8 cellular contexts compared by ENCODE assay signal in genomic region chr1:156741613-156741983, GRCh38. TPM values are rescaled to one million over a fixed set of nuclear protein-coding genes. Genes with fewer than 3 reads are reported as not detected.
DNase-seq lines count a peak whose midpoint lies in the region; ATAC-seq and TF ChIP-seq lines count a peak whose summit lies in the region.

No MANE protein-coding gene starts in this region.

- TF ChIP-seq EP300 in transverse colon (IDR thresholded peaks at IDR 0.05; ENCODE audit: low read depth), result no peak

- H3K27ac ChIP-seq in liver (ENCODE audit: low read depth in 1 of 2, low read length in 2 of 2), result peak overlapping the region; percentile 78 to 83
- H3K27ac ChIP-seq in transverse colon, result peak overlapping the region; percentile 76 to 89 (median 84)

- no peak for DNase-seq in activated T-cell treated with anti-CD3 and anti-CD28 coated beads, Interleukin-2, amount 50 U/mL, for 24 hours
- DNase-seq in activated T-cell treated with anti-CD3 and anti-CD28 coated beads for 4 hours (no peak), transverse colon (no peak), dermis blood vessel endothelial cell (no peak), KG1 (lab: John Stamatoyannopoulos, UW) (no peak)

- peak overlapping the region; percentile 98 for H3K4me3 Mint-ChIP-seq in activated T-cell treated with anti-CD3 and anti-CD28 coated beads, Interleukin-2, amount 50 U/mL, for 24 hours
- peak overlapping the region; percentile 95 for H3K4me3 Mint-ChIP-seq in activated naive CD8-positive, alpha-beta T cell

- TF ChIP-seq RAD21 in liver (IDR thresholded peaks at IDR 0.05), result no peak

- H3K4me1 ChIP-seq in liver (ENCODE audit: control insufficient read depth in 4 of 4, insufficient read depth in 4 of 4, low read length in 3 of 4), result peaks cover 3 to 34% (median 26%) of the 10 kb centered on the region in 4 donors
- H3K4me1 ChIP-seq in transverse colon, result peaks cover 17 to 34% (median 22%) of the 10 kb centered on the region in 4 donors

- TF ChIP-seq POLR2A in transverse colon (IDR thresholded peaks at IDR 0.05), result no peak

- H3K4me3 ChIP-seq in liver (ENCODE audit: low read depth in 1 of 3, low read length in 3 of 3) (peak overlapping the region; percentile 20 to 37 (median 30)), transverse colon (peak overlapping the region in 2 of 4 donors; percentile 1 to 90)

- peaks cover 61% of the 10 kb centered on the region for H3K4me1 Mint-ChIP-seq in activated T-cell treated with anti-CD3 and anti-CD28 coated beads, Interleukin-2, amount 50 U/mL, for 24 hours (ENCODE audit: low read depth)
- H3K4me1 Mint-ChIP-seq in activated naive CD8-positive, alpha-beta T cell (ENCODE audit: low read depth), result peaks cover 38% of the 10 kb centered on the region

- no peaks in the 10 kb centered on the region for H3K9me3 Mint-ChIP-seq in activated T-cell treated with anti-CD3 and anti-CD28 coated beads, Interleukin-2, amount 50 U/mL, for 24 hours
- no peaks in the 10 kb centered on the region for H3K9me3 Mint-ChIP-seq in activated naive CD8-positive, alpha-beta T cell (ENCODE audit: low read depth)

- no peak overlapping the region for H3K9ac ChIP-seq in liver (ENCODE audit: low read depth in 1 of 2, low read length in 2 of 2)

- in situ Hi-C loops in transverse colon (cut with MboI; ENCODE audit: low pct_ligation_motif_present in 1 of 4, low pct_unique_long_range_greater_than_20kb in 1 of 4, low sequenced_read_pairs in 3 of 4), result no loop called here

- no peaks in the 10 kb centered on the region for H3K27me3 ChIP-seq in liver (ENCODE audit: control insufficient read depth in 4 of 4, insufficient read depth in 4 of 4, low read length in 3 of 4)
- H3K27me3 ChIP-seq in transverse colon, result no peaks in the 10 kb centered on the region

- intact Hi-C loops in transverse colon (cut with DNase I; ENCODE audit: low total_unique reads), result no loop called here

- H3K36me3 ChIP-seq in liver (ENCODE audit: control insufficient read depth in 4 of 4, insufficient read depth in 3 of 4, low read depth in 1 of 4, low read length in 3 of 4), result peaks cover 8 to 36% (median 26%) of the 10 kb centered on the region in 4 donors
- peaks cover 0 to 14% (median 4%) of the 10 kb centered on the region in 4 donors for H3K36me3 ChIP-seq in transverse colon

- H3K27me3 Mint-ChIP-seq in activated T-cell treated with anti-CD3 and anti-CD28 coated beads, Interleukin-2, amount 50 U/mL, for 24 hours, result no peaks in the 10 kb centered on the region
- H3K27me3 Mint-ChIP-seq in activated naive CD8-positive, alpha-beta T cell, result no peaks in the 10 kb centered on the region

- H3K27ac Mint-ChIP-seq in activated T-cell treated with anti-CD3 and anti-CD28 coated beads, Interleukin-2, amount 50 U/mL, for 24 hours, result peak overlapping the region; percentile 98
- H3K27ac Mint-ChIP-seq in activated naive CD8-positive, alpha-beta T cell, result peak overlapping the region; percentile 98

- ATAC-seq in GM19351 (IDR thresholded peaks at IDR 0.05; ENCODE audit: unreplicated experiment), result no peak

- WGBS in liver, result 79% methylated on average over 5 of the region's 5 CpGs
- WGBS in transverse colon (ENCODE audit: low coverage in 1 of 2), 2 donors, result 63 to 92% methylated on average over 2 to 5 of the region's 5 CpGs

- no peaks in the 10 kb centered on the region for H3K9me3 ChIP-seq in liver (ENCODE audit: control insufficient read depth in 4 of 4, low read length in 3 of 4)
- H3K9me3 ChIP-seq in transverse colon, result no peaks in the 10 kb centered on the region

- H3K36me3 Mint-ChIP-seq in activated T-cell treated with anti-CD3 and anti-CD28 coated beads, Interleukin-2, amount 50 U/mL, for 24 hours (ENCODE audit: low read depth), result peaks cover 94% of the 10 kb centered on the region
- peaks cover 12% of the 10 kb centered on the region for H3K36me3 Mint-ChIP-seq in activated naive CD8-positive, alpha-beta T cell

- no peak for TF ChIP-seq CTCF in liver (IDR thresholded peaks at IDR 0.05; ENCODE audit: low read depth, low read length, missing input control)
- TF ChIP-seq CTCF in transverse colon (IDR thresholded peaks at IDR 0.05), result no peak

TF ChIP-seq in liver, 16 proteins besides CTCF, POLR2A, EP300 and RAD21:
- TF ChIP-seq, protein P1, sequence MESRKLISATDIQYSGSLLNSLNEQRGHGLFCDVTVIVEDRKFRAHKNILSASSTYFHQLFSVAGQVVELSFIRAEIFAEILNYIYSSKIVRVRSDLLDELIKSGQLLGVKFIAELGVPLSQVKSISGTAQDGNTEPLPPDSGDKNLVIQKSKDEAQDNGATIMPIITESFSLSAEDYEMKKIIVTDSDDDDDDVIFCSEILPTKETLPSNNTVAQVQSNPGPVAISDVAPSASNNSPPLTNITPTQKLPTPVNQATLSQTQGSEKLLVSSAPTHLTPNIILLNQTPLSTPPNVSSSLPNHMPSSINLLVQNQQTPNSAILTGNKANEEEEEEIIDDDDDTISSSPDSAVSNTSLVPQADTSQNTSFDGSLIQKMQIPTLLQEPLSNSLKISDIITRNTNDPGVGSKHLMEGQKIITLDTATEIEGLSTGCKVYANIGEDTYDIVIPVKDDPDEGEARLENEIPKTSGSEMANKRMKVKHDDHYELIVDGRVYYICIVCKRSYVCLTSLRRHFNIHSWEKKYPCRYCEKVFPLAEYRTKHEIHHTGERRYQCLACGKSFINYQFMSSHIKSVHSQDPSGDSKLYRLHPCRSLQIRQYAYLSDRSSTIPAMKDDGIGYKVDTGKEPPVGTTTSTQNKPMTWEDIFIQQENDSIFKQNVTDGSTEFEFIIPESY (IDR thresholded peaks at IDR 0.05), result no peak
- TF ChIP-seq, protein P2, sequence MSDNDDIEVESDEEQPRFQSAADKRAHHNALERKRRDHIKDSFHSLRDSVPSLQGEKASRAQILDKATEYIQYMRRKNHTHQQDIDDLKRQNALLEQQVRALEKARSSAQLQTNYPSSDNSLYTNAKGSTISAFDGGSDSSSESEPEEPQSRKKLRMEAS (IDR thresholded peaks at IDR 0.05), result no peak
- no peak for TF ChIP-seq RXRA (IDR thresholded peaks at IDR 0.05)
- TF ChIP-seq JUND (IDR thresholded peaks at IDR 0.05), result no peak
- TF ChIP-seq, protein P3, sequence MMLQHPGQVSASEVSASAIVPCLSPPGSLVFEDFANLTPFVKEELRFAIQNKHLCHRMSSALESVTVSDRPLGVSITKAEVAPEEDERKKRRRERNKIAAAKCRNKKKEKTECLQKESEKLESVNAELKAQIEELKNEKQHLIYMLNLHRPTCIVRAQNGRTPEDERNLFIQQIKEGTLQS (IDR thresholded peaks at IDR 0.05), result no peak
- no peak for TF ChIP-seq YY1 (IDR thresholded peaks at IDR 0.05)
- TF ChIP-seq HNF4G (IDR thresholded peaks at IDR 0.05), result no peak
- no peak for TF ChIP-seq NR2F2 (IDR thresholded peaks at IDR 0.05)
- TF ChIP-seq GABPA (IDR thresholded peaks at IDR 0.05 in 1 of 2, conservative IDR thresholded peaks at IDR 0.05 in 1 of 2), result no peak
- no peak for TF ChIP-seq FOXA2 (IDR thresholded peaks at IDR 0.05)
- no peak for TF ChIP-seq TAF1 (conservative IDR thresholded peaks at IDR 0.05)
- TF ChIP-seq EGR1 (IDR thresholded peaks at IDR 0.05; ENCODE audit: low read depth in 2 of 2), result no peak
- no peak for TF ChIP-seq HNF4A (conservative IDR thresholded peaks at IDR 0.05)
- no peak for TF ChIP-seq FOXA1 (IDR thresholded peaks at IDR 0.05)
- TF ChIP-seq, protein P4, sequence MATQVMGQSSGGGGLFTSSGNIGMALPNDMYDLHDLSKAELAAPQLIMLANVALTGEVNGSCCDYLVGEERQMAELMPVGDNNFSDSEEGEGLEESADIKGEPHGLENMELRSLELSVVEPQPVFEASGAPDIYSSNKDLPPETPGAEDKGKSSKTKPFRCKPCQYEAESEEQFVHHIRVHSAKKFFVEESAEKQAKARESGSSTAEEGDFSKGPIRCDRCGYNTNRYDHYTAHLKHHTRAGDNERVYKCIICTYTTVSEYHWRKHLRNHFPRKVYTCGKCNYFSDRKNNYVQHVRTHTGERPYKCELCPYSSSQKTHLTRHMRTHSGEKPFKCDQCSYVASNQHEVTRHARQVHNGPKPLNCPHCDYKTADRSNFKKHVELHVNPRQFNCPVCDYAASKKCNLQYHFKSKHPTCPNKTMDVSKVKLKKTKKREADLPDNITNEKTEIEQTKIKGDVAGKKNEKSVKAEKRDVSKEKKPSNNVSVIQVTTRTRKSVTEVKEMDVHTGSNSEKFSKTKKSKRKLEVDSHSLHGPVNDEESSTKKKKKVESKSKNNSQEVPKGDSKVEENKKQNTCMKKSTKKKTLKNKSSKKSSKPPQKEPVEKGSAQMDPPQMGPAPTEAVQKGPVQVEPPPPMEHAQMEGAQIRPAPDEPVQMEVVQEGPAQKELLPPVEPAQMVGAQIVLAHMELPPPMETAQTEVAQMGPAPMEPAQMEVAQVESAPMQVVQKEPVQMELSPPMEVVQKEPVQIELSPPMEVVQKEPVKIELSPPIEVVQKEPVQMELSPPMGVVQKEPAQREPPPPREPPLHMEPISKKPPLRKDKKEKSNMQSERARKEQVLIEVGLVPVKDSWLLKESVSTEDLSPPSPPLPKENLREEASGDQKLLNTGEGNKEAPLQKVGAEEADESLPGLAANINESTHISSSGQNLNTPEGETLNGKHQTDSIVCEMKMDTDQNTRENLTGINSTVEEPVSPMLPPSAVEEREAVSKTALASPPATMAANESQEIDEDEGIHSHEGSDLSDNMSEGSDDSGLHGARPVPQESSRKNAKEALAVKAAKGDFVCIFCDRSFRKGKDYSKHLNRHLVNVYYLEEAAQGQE (IDR thresholded peaks at IDR 0.05), result no peak
- no peak for TF ChIP-seq SP1 (IDR thresholded peaks at IDR 0.05)

RNA-seq across cellular contexts. Expression of gene MRPL24, which starts 0.7 kb away (rescaled TPM):
- total RNA-seq in liver (10 to 100 TPM; 26.2 to 47.4 TPM), transverse colon (10 to 100 TPM in 3 of 4 donors, 1 to 10 TPM in 1; 6.8 to 44.9 (median 37.1) TPM), dermis blood vessel endothelial cell (31.0 and 34.7 TPM in 2 replicates)
- polyA plus RNA-seq in liver, result 100 to 1,000 TPM in 1 of 2 donors, 10 to 100 TPM in 1; 74.8 to 123 TPM

RNA-seq across cellular contexts. Expression of gene HDGF, which starts 9.9 kb away (rescaled TPM):
- total RNA-seq in liver (100 to 1,000 TPM; 120 to 148 TPM), transverse colon (100 to 1,000 TPM; 150 to 204 (median 179) TPM), dermis blood vessel endothelial cell (149 and 294 TPM in 2 replicates)
- polyA plus RNA-seq in liver, result 100 to 1,000 TPM in 1 of 2 donors, 10 to 100 TPM in 1; 41.7 to 119 TPM

RNA-seq across cellular contexts. Expression of gene ISG20L2, which starts 13.0 kb away (rescaled TPM):
- total RNA-seq in liver, result 1 to 10 TPM; 5.6 to 7.5 TPM
- polyA plus RNA-seq in liver, result 1 to 10 TPM; 6.0 to 9.9 TPM
- 10 to 100 TPM; 25.8 to 61.7 (median 33.1) TPM for total RNA-seq in transverse colon
- 8.7 and 11.7 TPM in 2 replicates for total RNA-seq in dermis blood vessel endothelial cell

RNA-seq across cellular contexts. Expression of gene METTL25B, which starts 13.3 kb away (rescaled TPM):
- total RNA-seq in liver (10 to 100 TPM in 1 of 2 donors, 1 to 10 TPM in 1; 6.9 to 13.5 TPM), transverse colon (10 to 100 TPM; 37.4 to 40.8 (median 39.0) TPM), dermis blood vessel endothelial cell (11.8 and 13.3 TPM in 2 replicates)
- 10 to 100 TPM; 10.2 to 12.7 TPM for polyA plus RNA-seq in liver

RNA-seq across cellular contexts. Expression of gene PRCC, which starts 25.7 kb away (rescaled TPM):
- total RNA-seq in liver (10 to 100 TPM in 1 of 2 donors, 1 to 10 TPM in 1; 8.8 to 10.7 TPM), transverse colon (10 to 100 TPM; 15.1 to 69.9 (median 39.4) TPM), dermis blood vessel endothelial cell (12.3 and 15.6 TPM in 2 replicates)
- 10 to 100 TPM; 17.9 to 19.3 TPM for polyA plus RNA-seq in liver
